ENCODE assay signal across 15 cellular contexts in the genomic region with DNA sequence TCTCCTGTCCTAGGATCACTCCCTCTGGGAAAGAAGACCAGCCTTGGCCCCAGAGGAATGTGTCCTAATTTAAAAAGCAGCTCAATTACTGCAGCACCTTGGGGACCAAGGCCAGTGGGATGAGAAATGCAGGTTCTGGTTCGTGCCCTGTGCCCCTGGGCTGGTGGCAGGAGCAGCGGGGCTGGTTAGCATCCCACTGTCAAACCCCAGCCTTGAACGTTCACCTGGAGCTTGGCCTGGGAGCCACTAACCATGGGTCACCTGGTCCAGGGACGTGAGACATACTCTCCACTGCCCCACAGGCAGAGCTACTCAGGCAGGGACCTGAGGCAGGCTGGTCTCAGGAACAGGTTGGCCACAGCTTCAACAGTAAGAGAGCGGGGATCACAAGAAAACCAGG. TPM values are rescaled to one million over a fixed set of nuclear protein-coding genes. Genes with fewer than 3 reads are reported as not detected.
DNase-seq lines count a peak whose midpoint lies in the region; ATAC-seq and TF ChIP-seq lines count a peak whose summit lies in the region.
"Had no signal": no experiment of that assay in that cellular context is flagged by ENCODE, and none has a peak within 500 bp of the region (broad histone marks: within the 10 kb centered on the region; RNA-seq: fewer than 3 reads in every experiment).

No MANE protein-coding gene starts in this region.

- H3K27me3 ChIP-seq in suprapubic skin: no peaks in the 10 kb centered on the region
- H3K27me3 ChIP-seq: adrenal gland had no signal

- H3K27ac ChIP-seq in KOPT-K1 (ENCODE audit: low read depth, low read length, poor library complexity, severe bottlenecking) (peak overlapping the region; percentile 56), suprapubic skin (no peak overlapping the region)
- H3K27ac ChIP-seq: adrenal gland, esophagus muscularis mucosa had no signal

- no peaks in the 10 kb centered on the region for H3K36me3 Mint-ChIP-seq in Calu3 (ENCODE audit: insufficient read depth, unreplicated experiment)
- no peaks in the 10 kb centered on the region for H3K36me3 Mint-ChIP-seq in effector memory CD8-positive, alpha-beta T cell (ENCODE audit: insufficient read depth)
- H3K36me3 Mint-ChIP-seq in stimulated activated effector memory CD8-positive, alpha-beta T cell treated with anti-CD3 and anti-CD28 coated beads, Interleukin-12 subunit alpha, Interleukin-12 subunit beta, amount 100 ng/mL, for 72 hours: no peaks in the 10 kb centered on the region

- no peak for TF ChIP-seq CTCF in Calu3 (IDR thresholded peaks at IDR 0.05; ENCODE audit: unreplicated experiment)
- TF ChIP-seq CTCF in suprapubic skin (IDR thresholded peaks at IDR 0.05): no peak
- TF ChIP-seq CTCF in GM13977 (IDR thresholded peaks at IDR 0.05; ENCODE audit: extremely low read depth, insufficient read depth, missing control alignments): no peak

- WGBS in suprapubic skin: 87% methylated on average over 5 of the region's 5 CpGs

- in situ Hi-C loops in GM13977 (cut with MboI; ENCODE audit: low pct_unique_long_range_greater_than_20kb, low sequenced_read_pairs, unreplicated experiment): loop anchor here (5.0 to 10.0 kb wide), 2 partner anchors 73 to 145 kb away; no protein-coding TSS in a partner anchor

- no peak overlapping the region for H3K4me3 ChIP-seq in suprapubic skin
- H3K4me3 ChIP-seq: adrenal gland had no signal

- peaks cover 11% of the 10 kb centered on the region for H3K4me1 Mint-ChIP-seq in Calu3 (ENCODE audit: low read depth, unreplicated experiment)
- H3K4me1 Mint-ChIP-seq in effector memory CD8-positive, alpha-beta T cell (ENCODE audit: low read depth in 2 of 2): peaks cover 9 to 12% of the 10 kb centered on the region in 2 donors
- peaks cover 8% of the 10 kb centered on the region for H3K4me1 Mint-ChIP-seq in stimulated activated effector memory CD8-positive, alpha-beta T cell treated with anti-CD3 and anti-CD28 coated beads, Interleukin-12 subunit alpha, Interleukin-12 subunit beta, amount 100 ng/mL, for 72 hours

- no peak for DNase-seq in Calu3
- no peak for DNase-seq in effector memory CD8-positive, alpha-beta T cell
- DNase-seq in stimulated activated effector memory CD8-positive, alpha-beta T cell treated with anti-CD3 and anti-CD28 coated beads, Interleukin-12 subunit alpha, Interleukin-12 subunit beta, amount 100 ng/mL, for 72 hours (ENCODE audit: low spot score in 2 of 2): no peak
- DNase-seq in suprapubic skin (ENCODE audit: low spot score in 2 of 2): no peak
- DNase-seq in GM13977 (ENCODE audit: low spot score): no peak

- H3K9me3 ChIP-seq in KOPT-K1 (ENCODE audit: insufficient read depth, low read length, poor library complexity, severe bottlenecking): no peaks in the 10 kb centered on the region
- H3K9me3 ChIP-seq in suprapubic skin: no peaks in the 10 kb centered on the region
- H3K9me3 ChIP-seq: adrenal gland, esophagus muscularis mucosa had no signal

- CTCF ChIA-PET in Calu3 (lab: Charles Lee): interaction anchor here (0.5 to 2.7 kb wide), 9 partner anchors 28 to 203 kb away, joined by 3 to 81 read pairs (median 4); no protein-coding TSS in a partner anchor

- TF ChIP-seq EP300 in suprapubic skin (IDR thresholded peaks at IDR 0.05): no peak

- no peak for TF ChIP-seq POLR2A in suprapubic skin (IDR thresholded peaks at IDR 0.05)

- intact Hi-C loops in Calu3 (cut with micrococcal nuclease; ENCODE audit: unreplicated experiment): loop anchor here (2.0 kb wide), 1 partner anchor 143 kb away; no protein-coding TSS in a partner anchor

- H3K36me3 ChIP-seq in KOPT-K1 (ENCODE audit: insufficient read depth, low read length) (no peaks in the 10 kb centered on the region), suprapubic skin (no peaks in the 10 kb centered on the region)
- H3K36me3 ChIP-seq: adrenal gland, esophagus muscularis mucosa had no signal

- peak overlapping the region; percentile 41 for H3K4me3 Mint-ChIP-seq in Calu3 (ENCODE audit: low read depth, unreplicated experiment)
- peak overlapping the region; percentile 71 to 73 for H3K4me3 Mint-ChIP-seq in effector memory CD8-positive, alpha-beta T cell
- H3K4me3 Mint-ChIP-seq in stimulated activated effector memory CD8-positive, alpha-beta T cell treated with anti-CD3 and anti-CD28 coated beads, Interleukin-12 subunit alpha, Interleukin-12 subunit beta, amount 100 ng/mL, for 72 hours: peak overlapping the region; percentile 44
- H3K4me3 Mint-ChIP-seq: WTC11 had no signal

- H3K4me1 ChIP-seq in suprapubic skin: peaks cover 8% of the 10 kb centered on the region
- H3K4me1 ChIP-seq: adrenal gland had no signal

- H3K27me3 Mint-ChIP-seq in Calu3 (ENCODE audit: unreplicated experiment): no peaks in the 10 kb centered on the region
- H3K27me3 Mint-ChIP-seq in effector memory CD8-positive, alpha-beta T cell: no peaks in the 10 kb centered on the region

- H3K9me3 Mint-ChIP-seq in Calu3 (ENCODE audit: low read depth, unreplicated experiment): no peaks in the 10 kb centered on the region
- H3K9me3 Mint-ChIP-seq in effector memory CD8-positive, alpha-beta T cell: no peaks in the 10 kb centered on the region
- no peaks in the 10 kb centered on the region for H3K9me3 Mint-ChIP-seq in stimulated activated effector memory CD8-positive, alpha-beta T cell treated with anti-CD3 and anti-CD28 coated beads, Interleukin-12 subunit alpha, Interleukin-12 subunit beta, amount 100 ng/mL, for 72 hours

- ATAC-seq in effector memory CD8-positive, alpha-beta T cell (replicated peaks): no peak
- ATAC-seq in stimulated activated effector memory CD8-positive, alpha-beta T cell treated with anti-CD3 and anti-CD28 coated beads, Interleukin-12 subunit alpha, Interleukin-12 subunit beta, amount 100 ng/mL, for 72 hours: no peak
- ATAC-seq in GM21515 (IDR thresholded peaks at IDR 0.05; ENCODE audit: unreplicated experiment): no peak

- H3K27ac Mint-ChIP-seq in Calu3 (ENCODE audit: unreplicated experiment): no peak overlapping the region
- peak overlapping the region in 1 of 2 donors; percentile 81 for H3K27ac Mint-ChIP-seq in effector memory CD8-positive, alpha-beta T cell
- H3K27ac Mint-ChIP-seq in stimulated activated effector memory CD8-positive, alpha-beta T cell treated with anti-CD3 and anti-CD28 coated beads, Interleukin-12 subunit alpha, Interleukin-12 subunit beta, amount 100 ng/mL, for 72 hours: no peak overlapping the region

- BruUV-seq in Calu3 (replicated peaks; lab: Mats Ljungman, UMichigan): no TSS peak

RNA-seq across cellular contexts. Expression of a gene that starts 8.4 kb away (rescaled TPM):
- total RNA-seq in Calu3 (2022): not detected in 2 replicates
- total RNA-seq in suprapubic skin: not detected
- total RNA-seq: activated CD8-positive, alpha-beta memory T cell treated with anti-CD3 and anti-CD28 coated beads for 36 hours; adrenal gland; cardiac septum; esophagus muscularis mucosa; left ventricle myocardium superior; omental fat pad; sciatic nerve; WTC11 had no signal

RNA-seq across cellular contexts. Expression of a gene that starts 24.7 kb away (rescaled TPM):
- total RNA-seq in Calu3 (2022) (not detected in 2 replicates), suprapubic skin (1 to 10 TPM; 2.3 to 8.6 (median 3.7) TPM)
- total RNA-seq: activated CD8-positive, alpha-beta memory T cell treated with anti-CD3 and anti-CD28 coated beads for 36 hours had no signal
